Comparison of ENCODE assay signal across 17 cellular contexts in genomic region chr6:95847061-95847460, GRCh38.
"Had no signal": no experiment of that assay in that cellular context is flagged by ENCODE, and none has a peak within 500 bp of the region (broad histone marks: within the 10 kb centered on the region; RNA-seq: fewer than 3 reads in every experiment).

No MANE protein-coding gene starts in this region.

- ATAC-seq: lower lobe of right lung; naive thymus-derived CD4-positive, alpha-beta T cell; stimulated activated memory B cell treated with anti-CD40 and anti-IgM and Interleukin-4, amounts not matched to agents 10 μg/mL and 1 μg/mL and 100 μg/mL, for 72 hours had no signal

- H3K4me1 ChIP-seq: esophagus muscularis mucosa, lower lobe of right lung, right atrium auricular region had no signal

- DNase-seq: activated CD4-positive, alpha-beta memory T cell treated with anti-CD3 and anti-CD28 coated beads, Interleukin-2, amount 10 ng/mL, durations not matched to agents 7 days and 5 days; activated CD4-positive, alpha-beta T cell treated with anti-CD3 and anti-CD28 coated beads for 4 hours; activated CD8-positive, alpha-beta memory T cell treated with anti-CD3 and anti-CD28 coated beads, Interleukin-2, amount 50 U/mL, for 4 hours; activated gamma-delta T cell; activated T-cell treated with anti-CD3 and anti-CD28 coated beads, Interleukin-2, amount 50 U/mL, for 48 hours; amniotic stem cell; caudate nucleus; hippocampal formation; lower lobe of right lung; naive thymus-derived CD4-positive, alpha-beta T cell; stimulated activated CD4-positive, alpha-beta T cell treated with anti-CD3 and anti-CD28 coated beads, Interleukin-2, amount 100 ng/mL, for 48 hours; T-helper 2 cell; tibial artery had no signal

- H3K27ac ChIP-seq: esophagus muscularis mucosa, lower lobe of right lung, right atrium auricular region, tibial artery had no signal

- H3K36me3 Mint-ChIP-seq: activated naive CD8-positive, alpha-beta T cell; naive thymus-derived CD4-positive, alpha-beta T cell; stimulated activated memory B cell treated with anti-CD40 and anti-IgM and Interleukin-4, amounts not matched to agents 10 μg/mL and 1 μg/mL and 100 μg/mL, for 72 hours had no signal

- H3K27ac Mint-ChIP-seq: activated CD4-positive, alpha-beta memory T cell treated with anti-CD3 and anti-CD28 coated beads, Interleukin-2, amount 10 ng/mL, durations not matched to agents 7 days and 5 days; activated naive CD8-positive, alpha-beta T cell; naive thymus-derived CD4-positive, alpha-beta T cell; stimulated activated memory B cell treated with anti-CD40 and anti-IgM and Interleukin-4, amounts not matched to agents 10 μg/mL and 1 μg/mL and 100 μg/mL, for 72 hours had no signal

- H3K9me3 ChIP-seq: esophagus muscularis mucosa, lower lobe of right lung, right atrium auricular region, tibial artery had no signal

- H3K9me3 Mint-ChIP-seq: activated CD4-positive, alpha-beta memory T cell treated with anti-CD3 and anti-CD28 coated beads, Interleukin-2, amount 10 ng/mL, durations not matched to agents 7 days and 5 days had no signal

- H3K36me3 ChIP-seq: esophagus muscularis mucosa, lower lobe of right lung, right atrium auricular region, tibial artery had no signal

- H3K27me3 ChIP-seq: esophagus muscularis mucosa, right atrium auricular region, tibial artery had no signal

- H3K4me3 ChIP-seq: esophagus muscularis mucosa, lower lobe of right lung, right atrium auricular region, tibial artery had no signal

- H3K4me3 Mint-ChIP-seq: activated CD4-positive, alpha-beta memory T cell treated with anti-CD3 and anti-CD28 coated beads, Interleukin-2, amount 10 ng/mL, durations not matched to agents 7 days and 5 days; activated naive CD8-positive, alpha-beta T cell; naive thymus-derived CD4-positive, alpha-beta T cell; stimulated activated memory B cell treated with anti-CD40 and anti-IgM and Interleukin-4, amounts not matched to agents 10 μg/mL and 1 μg/mL and 100 μg/mL, for 72 hours had no signal

- H3K27me3 Mint-ChIP-seq: activated CD4-positive, alpha-beta memory T cell treated with anti-CD3 and anti-CD28 coated beads, Interleukin-2, amount 10 ng/mL, durations not matched to agents 7 days and 5 days; naive thymus-derived CD4-positive, alpha-beta T cell; stimulated activated memory B cell treated with anti-CD40 and anti-IgM and Interleukin-4, amounts not matched to agents 10 μg/mL and 1 μg/mL and 100 μg/mL, for 72 hours had no signal

- H3K4me1 Mint-ChIP-seq: activated CD4-positive, alpha-beta memory T cell treated with anti-CD3 and anti-CD28 coated beads, Interleukin-2, amount 10 ng/mL, durations not matched to agents 7 days and 5 days; naive thymus-derived CD4-positive, alpha-beta T cell; stimulated activated memory B cell treated with anti-CD40 and anti-IgM and Interleukin-4, amounts not matched to agents 10 μg/mL and 1 μg/mL and 100 μg/mL, for 72 hours had no signal
